In genomic region chr5:148653840-148654781, GRCh38 we compare ENCODE assay signal across 13 cellular contexts. TPM values are rescaled to one million over a fixed set of nuclear protein-coding genes. Genes with fewer than 3 reads are reported as not detected.
DNase-seq lines count a peak whose midpoint lies in the region; ATAC-seq and TF ChIP-seq lines count a peak whose summit lies in the region.
"Had no signal": no experiment of that assay in that cellular context is flagged by ENCODE, and none has a peak within 500 bp of the region (broad histone marks: within the 10 kb centered on the region; RNA-seq: fewer than 3 reads in every experiment).

TSS of gene HTR4 (minus strand) at chr5:148654527. CDS start at chr5:148637014, 17,513 bp downstream.

- ATAC-seq in body of pancreas (peak; percentile 33), left colon (peak; percentile 92), GM18870 (IDR thresholded peaks at IDR 0.05; ENCODE audit: unreplicated experiment) (no peak)
- ATAC-seq in activated CD4-positive, alpha-beta T cell treated with anti-CD3 and anti-CD28 coated beads for 36 hours: no peak

- TF ChIP-seq POLR2A in body of pancreas (IDR thresholded peaks at IDR 0.05): no peak
- TF ChIP-seq POLR2A in suprapubic skin (IDR thresholded peaks at IDR 0.05): no peak

- peaks cover 0 to 6% of the 10 kb centered on the region in 2 donors for H3K27me3 ChIP-seq in body of pancreas
- peaks cover 40% of the 10 kb centered on the region for H3K27me3 ChIP-seq in suprapubic skin

- CTCF ChIA-PET in activated CD4-positive, alpha-beta T cell treated with anti-CD3 and anti-CD28 coated beads for 36 hours (lab: Charles Lee): no interaction called here

- H3K4me1 Mint-ChIP-seq in activated CD4-positive, alpha-beta T cell treated with anti-CD3 and anti-CD28 coated beads for 36 hours: no peaks in the 10 kb centered on the region

- TF ChIP-seq CTCF in body of pancreas (IDR thresholded peaks at IDR 0.05) (no peak), suprapubic skin (IDR thresholded peaks at IDR 0.05) (no peak)

- H3K9me3 Mint-ChIP-seq in activated CD4-positive, alpha-beta T cell treated with anti-CD3 and anti-CD28 coated beads for 36 hours (ENCODE audit: low read depth): no peaks in the 10 kb centered on the region
- H3K9me3 Mint-ChIP-seq: activated naive CD4-positive, alpha-beta T cell treated with anti-CD3 and anti-CD28 coated beads for 36 hours had no signal

- H3K36me3 ChIP-seq in body of pancreas (replicated peaks in 1 of 2; ENCODE audit: insufficient read depth in 1 of 2, low read depth in 2 of 2) (no peaks in the 10 kb centered on the region), suprapubic skin (no peaks in the 10 kb centered on the region)

- no peak within 1 kb of the TSS for H3K4me3 Mint-ChIP-seq in activated CD4-positive, alpha-beta T cell treated with anti-CD3 and anti-CD28 coated beads for 36 hours
- H3K4me3 Mint-ChIP-seq: activated naive CD4-positive, alpha-beta T cell treated with anti-CD3 and anti-CD28 coated beads for 36 hours had no signal

- 7 to 14% methylated on average over 10 to 66 of the region's 72 CpGs for WGBS in body of pancreas, 2 donors
- WGBS in suprapubic skin: 8% methylated on average over 5 of the region's 72 CpGs

- H3K27ac ChIP-seq in body of pancreas: no peak within 1 kb of the TSS
- H3K27ac ChIP-seq in suprapubic skin: no peak within 1 kb of the TSS

- H3K4me3 ChIP-seq in body of pancreas: no peak within 1 kb of the TSS
- H3K4me3 ChIP-seq in suprapubic skin: peak within 1 kb of the TSS; percentile 21

- H3K36me3 Mint-ChIP-seq in activated CD4-positive, alpha-beta T cell treated with anti-CD3 and anti-CD28 coated beads for 36 hours (ENCODE audit: low read depth): no peaks in the 10 kb centered on the region

- no peak for TF ChIP-seq EP300 in suprapubic skin (IDR thresholded peaks at IDR 0.05)

- peak; percentile 38 for DNase-seq in NCI-H2196 (lab: John Stamatoyannopoulos, UW; ENCODE audit: unreplicated experiment)
- no peak for DNase-seq in NCI-H2196 treated with DMSO at 0.1 percent for 48 hours (lab: John Stamatoyannopoulos, UW; ENCODE audit: unreplicated experiment)
- DNase-seq in body of pancreas: peak in 2 of 4 donors; percentile 10 to 17
- DNase-seq in left colon: peak; percentile 54 to 71
- no peak for DNase-seq in suprapubic skin (ENCODE audit: low spot score in 2 of 2)
- DNase-seq in activated CD4-positive, alpha-beta T cell treated with anti-CD3 and anti-CD28 coated beads for 36 hours: no peak
- DNase-seq in NCI-H82 treated with DMSO at 0.1 percent for 48 hours (lab: John Stamatoyannopoulos, UW; ENCODE audit: unreplicated experiment): no peak
- DNase-seq: activated CD4-positive, alpha-beta T cell treated with anti-CD3 and anti-CD28 coated beads for 1 hour; activated naive CD4-positive, alpha-beta T cell treated with anti-CD3 and anti-CD28 coated beads for 36 hours; stimulated activated CD4-positive, alpha-beta T cell treated with anti-CD3 and anti-CD28 coated beads, Interleukin-2, amount 100 ng/mL, for 24 hours had no signal

- POLR2A ChIA-PET in activated CD4-positive, alpha-beta T cell treated with anti-CD3 and anti-CD28 coated beads for 36 hours (lab: Charles Lee): no interaction called here

- no peak within 1 kb of the TSS for H3K27ac Mint-ChIP-seq in activated CD4-positive, alpha-beta T cell treated with anti-CD3 and anti-CD28 coated beads for 36 hours
- H3K27ac Mint-ChIP-seq: activated naive CD4-positive, alpha-beta T cell treated with anti-CD3 and anti-CD28 coated beads for 36 hours had no signal

- no peaks in the 10 kb centered on the region for H3K9me3 ChIP-seq in body of pancreas
- no peaks in the 10 kb centered on the region for H3K9me3 ChIP-seq in suprapubic skin

- H3K27me3 Mint-ChIP-seq in activated CD4-positive, alpha-beta T cell treated with anti-CD3 and anti-CD28 coated beads for 36 hours: peaks cover 43% of the 10 kb centered on the region

- intact Hi-C loops in body of pancreas (cut with DNase I) (no loop called here), left colon (cut with DNase I, micrococcal nuclease) (no loop called here)
- intact Hi-C loops in activated CD4-positive, alpha-beta T cell treated with anti-CD3 and anti-CD28 coated beads for 36 hours (cut with DNase I, micrococcal nuclease): no loop called here

- peaks cover 11% of the 10 kb centered on the region for H3K4me1 ChIP-seq in body of pancreas
- peaks cover 8% of the 10 kb centered on the region for H3K4me1 ChIP-seq in suprapubic skin

RNA-seq across cellular contexts. Expression of gene HTR4, which starts in this region (rescaled TPM):
- total RNA-seq in body of pancreas (not detected), left colon (10 to 100 TPM; 12.2 to 19.0 TPM), suprapubic skin (1 to 10 TPM in 1 of 4 donors, under 1 TPM in 1, not detected in 2; 0.34 to 1.6 TPM)
- not detected for total RNA-seq in activated CD4-positive, alpha-beta T cell treated with anti-CD3 and anti-CD28 coated beads for 36 hours
- total RNA-seq: activated naive CD4-positive, alpha-beta T cell treated with anti-CD3 and anti-CD28 coated beads for 36 hours; epithelial cell of proximal tubule; mononuclear cell had no signal

Comparison
In these comparisons a context has a peak if more than half of its experiments do, and no peak if none do; other contexts are left out.
1. RNA of gene HTR4 (total RNA-seq): 12.2 to 19.0 TPM in left colon; 0.34 to 1.6 TPM in suprapubic skin, not detected in body of pancreas and not detected in activated CD4-positive, alpha-beta T cell treated with anti-CD3 and anti-CD28 coated beads for 36 hours; every median in the first group is over 4 times any median in the second.
2. DNase-seq: peak in NCI-H2196 (single experiment) and left colon (2 of 2); none in NCI-H2196 treated with DMSO at 0.1 percent for 48 hours (single experiment), suprapubic skin (0 of 2), activated CD4-positive, alpha-beta T cell treated with anti-CD3 and anti-CD28 coated beads for 36 hours (single experiment) and NCI-H82 treated with DMSO at 0.1 percent for 48 hours (single experiment).
3. Peak in ATAC-seq in body of pancreas; RNA of the gene not detected or under 1 TPM.